2 cellular contexts compared by ENCODE assay signal in genomic region chr1:221716713-221717490, GRCh38.
TF ChIP-seq lines count a peak whose summit lies in the region.

No MANE protein-coding gene starts in this region.

TF ChIP-seq in K562, 482 proteins besides CTCF, POLR2A, EP300 and RAD21 (continued from another document and continues in another):
- TF ChIP-seq MYC (IDR thresholded peaks at IDR 0.05; ENCODE audit: low read depth, low read length) (peak; percentile 38), MYC (CRISPR knock-in tag; IDR thresholded peaks at IDR 0.05; ENCODE audit: borderline replicate concordance, low read depth) (no peak), DACH1 (IDR thresholded peaks at IDR 0.05; ENCODE audit: partially characterized antibody) (peak; percentile 54), XRCC5 (IDR thresholded peaks at IDR 0.05; ENCODE audit: low read depth, low read length) (no peak), BACH1 (tag; IDR thresholded peaks at IDR 0.05) (peak; percentile 60; the same call in 1 of the 2 replicates), ZNF184 (CRISPR knock-in tag; IDR thresholded peaks at IDR 0.05) (no peak), TGIF2 (CRISPR knock-in tag; IDR thresholded peaks at IDR 0.05) (no peak), CBFA2T3 (IDR thresholded peaks at IDR 0.05) (peak; percentile 88), COPS2 (conservative IDR thresholded peaks at IDR 0.05) (no peak), RFX5 (IDR thresholded peaks at IDR 0.05; ENCODE audit: low read depth, low read length) (no peak), LEF1 (IDR thresholded peaks at IDR 0.05) (no peak), RBBP5 (IDR thresholded peaks at IDR 0.05; ENCODE audit: borderline replicate concordance, insufficient read depth, low read length, poor library complexity, severe bottlenecking) (no peak), KLF16 (IDR thresholded peaks at IDR 0.05) (peak; percentile 52; the same call in 1 of the 2 replicates), MEF2A (IDR thresholded peaks at IDR 0.05; ENCODE audit: control insufficient read depth, low read depth, low read length) (no peak), CHD4 (IDR thresholded peaks at IDR 0.05; ENCODE audit: insufficient read depth, insufficient replicate concordance, low read depth, low read length, poor library complexity, severe bottlenecking) (no peak), MTA2 (IDR thresholded peaks at IDR 0.05; ENCODE audit: low read depth) (peak; percentile 64), FOXA1 (IDR thresholded peaks at IDR 0.05; ENCODE audit: borderline replicate concordance) (no peak), NRF1 (conservative IDR thresholded peaks at IDR 0.05 in 1 of 2, IDR thresholded peaks at IDR 0.05 in 1 of 2) (no peak), CAMTA2 (CRISPR knock-in tag; conservative IDR thresholded peaks at IDR 0.05) (no peak)
- TF ChIP-seq, protein P1, sequence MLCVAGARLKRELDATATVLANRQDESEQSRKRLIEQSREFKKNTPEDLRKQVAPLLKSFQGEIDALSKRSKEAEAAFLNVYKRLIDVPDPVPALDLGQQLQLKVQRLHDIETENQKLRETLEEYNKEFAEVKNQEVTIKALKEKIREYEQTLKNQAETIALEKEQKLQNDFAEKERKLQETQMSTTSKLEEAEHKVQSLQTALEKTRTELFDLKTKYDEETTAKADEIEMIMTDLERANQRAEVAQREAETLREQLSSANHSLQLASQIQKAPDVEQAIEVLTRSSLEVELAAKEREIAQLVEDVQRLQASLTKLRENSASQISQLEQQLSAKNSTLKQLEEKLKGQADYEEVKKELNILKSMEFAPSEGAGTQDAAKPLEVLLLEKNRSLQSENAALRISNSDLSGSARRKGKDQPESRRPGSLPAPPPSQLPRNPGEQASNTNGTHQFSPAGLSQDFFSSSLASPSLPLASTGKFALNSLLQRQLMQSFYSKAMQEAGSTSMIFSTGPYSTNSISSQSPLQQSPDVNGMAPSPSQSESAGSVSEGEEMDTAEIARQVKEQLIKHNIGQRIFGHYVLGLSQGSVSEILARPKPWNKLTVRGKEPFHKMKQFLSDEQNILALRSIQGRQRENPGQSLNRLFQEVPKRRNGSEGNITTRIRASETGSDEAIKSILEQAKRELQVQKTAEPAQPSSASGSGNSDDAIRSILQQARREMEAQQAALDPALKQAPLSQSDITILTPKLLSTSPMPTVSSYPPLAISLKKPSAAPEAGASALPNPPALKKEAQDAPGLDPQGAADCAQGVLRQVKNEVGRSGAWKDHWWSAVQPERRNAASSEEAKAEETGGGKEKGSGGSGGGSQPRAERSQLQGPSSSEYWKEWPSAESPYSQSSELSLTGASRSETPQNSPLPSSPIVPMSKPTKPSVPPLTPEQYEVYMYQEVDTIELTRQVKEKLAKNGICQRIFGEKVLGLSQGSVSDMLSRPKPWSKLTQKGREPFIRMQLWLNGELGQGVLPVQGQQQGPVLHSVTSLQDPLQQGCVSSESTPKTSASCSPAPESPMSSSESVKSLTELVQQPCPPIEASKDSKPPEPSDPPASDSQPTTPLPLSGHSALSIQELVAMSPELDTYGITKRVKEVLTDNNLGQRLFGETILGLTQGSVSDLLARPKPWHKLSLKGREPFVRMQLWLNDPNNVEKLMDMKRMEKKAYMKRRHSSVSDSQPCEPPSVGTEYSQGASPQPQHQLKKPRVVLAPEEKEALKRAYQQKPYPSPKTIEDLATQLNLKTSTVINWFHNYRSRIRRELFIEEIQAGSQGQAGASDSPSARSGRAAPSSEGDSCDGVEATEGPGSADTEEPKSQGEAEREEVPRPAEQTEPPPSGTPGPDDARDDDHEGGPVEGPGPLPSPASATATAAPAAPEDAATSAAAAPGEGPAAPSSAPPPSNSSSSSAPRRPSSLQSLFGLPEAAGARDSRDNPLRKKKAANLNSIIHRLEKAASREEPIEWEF (CRISPR knock-in tag; IDR thresholded peaks at IDR 0.05), result no peak
- TF ChIP-seq, protein P2, sequence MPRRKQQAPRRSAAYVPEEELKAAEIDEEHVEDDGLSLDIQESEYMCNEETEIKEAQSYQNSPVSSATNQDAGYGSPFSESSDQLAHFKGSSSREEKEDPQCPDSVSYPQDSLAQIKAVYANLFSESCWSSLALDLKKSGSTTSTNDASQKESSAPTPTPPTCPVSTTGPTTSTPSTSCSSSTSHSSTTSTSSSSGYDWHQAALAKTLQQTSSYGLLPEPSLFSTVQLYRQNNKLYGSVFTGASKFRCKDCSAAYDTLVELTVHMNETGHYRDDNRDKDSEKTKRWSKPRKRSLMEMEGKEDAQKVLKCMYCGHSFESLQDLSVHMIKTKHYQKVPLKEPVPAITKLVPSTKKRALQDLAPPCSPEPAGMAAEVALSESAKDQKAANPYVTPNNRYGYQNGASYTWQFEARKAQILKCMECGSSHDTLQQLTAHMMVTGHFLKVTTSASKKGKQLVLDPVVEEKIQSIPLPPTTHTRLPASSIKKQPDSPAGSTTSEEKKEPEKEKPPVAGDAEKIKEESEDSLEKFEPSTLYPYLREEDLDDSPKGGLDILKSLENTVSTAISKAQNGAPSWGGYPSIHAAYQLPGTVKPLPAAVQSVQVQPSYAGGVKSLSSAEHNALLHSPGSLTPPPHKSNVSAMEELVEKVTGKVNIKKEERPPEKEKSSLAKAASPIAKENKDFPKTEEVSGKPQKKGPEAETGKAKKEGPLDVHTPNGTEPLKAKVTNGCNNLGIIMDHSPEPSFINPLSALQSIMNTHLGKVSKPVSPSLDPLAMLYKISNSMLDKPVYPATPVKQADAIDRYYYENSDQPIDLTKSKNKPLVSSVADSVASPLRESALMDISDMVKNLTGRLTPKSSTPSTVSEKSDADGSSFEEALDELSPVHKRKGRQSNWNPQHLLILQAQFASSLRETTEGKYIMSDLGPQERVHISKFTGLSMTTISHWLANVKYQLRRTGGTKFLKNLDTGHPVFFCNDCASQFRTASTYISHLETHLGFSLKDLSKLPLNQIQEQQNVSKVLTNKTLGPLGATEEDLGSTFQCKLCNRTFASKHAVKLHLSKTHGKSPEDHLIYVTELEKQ (CRISPR knock-in tag; IDR thresholded peaks at IDR 0.05), result 0 out of 2 replicates have a peak, but pooled peaks have one; percentile 33

TF ChIP-seq in HepG2, 621 proteins besides CTCF, POLR2A, EP300 and RAD21 (continued from another document and continues in another):
- TF ChIP-seq, protein P3, sequence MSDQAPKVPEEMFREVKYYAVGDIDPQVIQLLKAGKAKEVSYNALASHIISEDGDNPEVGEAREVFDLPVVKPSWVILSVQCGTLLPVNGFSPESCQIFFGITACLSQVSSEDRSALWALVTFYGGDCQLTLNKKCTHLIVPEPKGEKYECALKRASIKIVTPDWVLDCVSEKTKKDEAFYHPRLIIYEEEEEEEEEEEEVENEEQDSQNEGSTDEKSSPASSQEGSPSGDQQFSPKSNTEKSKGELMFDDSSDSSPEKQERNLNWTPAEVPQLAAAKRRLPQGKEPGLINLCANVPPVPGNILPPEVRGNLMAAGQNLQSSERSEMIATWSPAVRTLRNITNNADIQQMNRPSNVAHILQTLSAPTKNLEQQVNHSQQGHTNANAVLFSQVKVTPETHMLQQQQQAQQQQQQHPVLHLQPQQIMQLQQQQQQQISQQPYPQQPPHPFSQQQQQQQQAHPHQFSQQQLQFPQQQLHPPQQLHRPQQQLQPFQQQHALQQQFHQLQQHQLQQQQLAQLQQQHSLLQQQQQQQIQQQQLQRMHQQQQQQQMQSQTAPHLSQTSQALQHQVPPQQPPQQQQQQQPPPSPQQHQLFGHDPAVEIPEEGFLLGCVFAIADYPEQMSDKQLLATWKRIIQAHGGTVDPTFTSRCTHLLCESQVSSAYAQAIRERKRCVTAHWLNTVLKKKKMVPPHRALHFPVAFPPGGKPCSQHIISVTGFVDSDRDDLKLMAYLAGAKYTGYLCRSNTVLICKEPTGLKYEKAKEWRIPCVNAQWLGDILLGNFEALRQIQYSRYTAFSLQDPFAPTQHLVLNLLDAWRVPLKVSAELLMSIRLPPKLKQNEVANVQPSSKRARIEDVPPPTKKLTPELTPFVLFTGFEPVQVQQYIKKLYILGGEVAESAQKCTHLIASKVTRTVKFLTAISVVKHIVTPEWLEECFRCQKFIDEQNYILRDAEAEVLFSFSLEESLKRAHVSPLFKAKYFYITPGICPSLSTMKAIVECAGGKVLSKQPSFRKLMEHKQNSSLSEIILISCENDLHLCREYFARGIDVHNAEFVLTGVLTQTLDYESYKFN (CRISPR knock-in tag; conservative IDR thresholded peaks at IDR 0.05), result peak; percentile 92
- TF ChIP-seq ZBTB42 (CRISPR knock-in tag; IDR thresholded peaks at IDR 0.05) (no peak), POLR2G (IDR thresholded peaks at IDR 0.05; ENCODE audit: low read depth, low read length) (no peak), NCOR1 (IDR thresholded peaks at IDR 0.05; ENCODE audit: borderline replicate concordance, low read length) (peak; percentile 36; the same call in 1 of the 2 replicates), ATF3 (CRISPR knock-in tag; IDR thresholded peaks at IDR 0.05) (no peak), ZSCAN25 (CRISPR knock-in tag; IDR thresholded peaks at IDR 0.05) (peak; percentile 75; the same call in 1 of the 2 replicates), FOSL2 (CRISPR knock-in tag; IDR thresholded peaks at IDR 0.05) (no peak), KLF11 (CRISPR knock-in tag; IDR thresholded peaks at IDR 0.05) (no peak), ZBTB7B (CRISPR knock-in tag; IDR thresholded peaks at IDR 0.05) (no peak), ELF3 (CRISPR knock-in tag; IDR thresholded peaks at IDR 0.05) (0 out of 2 replicates have a peak, but pooled peaks have one; percentile 15), ZNF33B (CRISPR knock-in tag; IDR thresholded peaks at IDR 0.05) (no peak), ZNF770 (CRISPR knock-in tag; IDR thresholded peaks at IDR 0.05) (no peak), ZKSCAN5 (CRISPR knock-in tag; IDR thresholded peaks at IDR 0.05) (no peak), ARHGAP35 (CRISPR knock-in tag; IDR thresholded peaks at IDR 0.05; ENCODE audit: borderline replicate concordance) (no peak), JARID2 (CRISPR knock-in tag; IDR thresholded peaks at IDR 0.05; ENCODE audit: insufficient replicate concordance) (no peak), GATAD2A (CRISPR knock-in tag; IDR thresholded peaks at IDR 0.05) (peak; percentile 87), ZNF17 (CRISPR knock-in tag; IDR thresholded peaks at IDR 0.05) (no peak), HDAC1 (CRISPR knock-in tag; IDR thresholded peaks at IDR 0.05) (peak; percentile 62), ONECUT2 (CRISPR knock-in tag; IDR thresholded peaks at IDR 0.05) (peak; percentile 79), PHF21A (CRISPR knock-in tag; IDR thresholded peaks at IDR 0.05) (0 out of 2 replicates have a peak, but pooled peaks have one; percentile 40), SOX13 (IDR thresholded peaks at IDR 0.05) (0 out of 2 replicates have a peak, but pooled peaks have one; percentile 24), SOX13 (CRISPR knock-in tag; conservative IDR thresholded peaks at IDR 0.05 in 1 of 2, IDR thresholded peaks at IDR 0.05 in 1 of 2) (no peak), HMGXB4 (CRISPR knock-in tag; IDR thresholded peaks at IDR 0.05; ENCODE audit: borderline replicate concordance in 1 of 2, low read depth in 1 of 2) (0 out of 4 replicates have a peak, but pooled peaks of 1 of the 2 experiments have one; percentile 19), GFI1 (CRISPR knock-in tag; IDR thresholded peaks at IDR 0.05; ENCODE audit: borderline replicate concordance) (peak; percentile 98), ISX (CRISPR knock-in tag; conservative IDR thresholded peaks at IDR 0.05) (no peak), FOXA3 (CRISPR knock-in tag; IDR thresholded peaks at IDR 0.05) (0 out of 2 replicates have a peak, but pooled peaks have one; percentile 20), CEBPG (CRISPR knock-in tag; IDR thresholded peaks at IDR 0.05) (no peak), ZNF20 (CRISPR knock-in tag; IDR thresholded peaks at IDR 0.05) (no peak), ZNF383 (CRISPR knock-in tag; IDR thresholded peaks at IDR 0.05; ENCODE audit: borderline replicate concordance) (no peak), ZNF337 (CRISPR knock-in tag; IDR thresholded peaks at IDR 0.05; ENCODE audit: borderline replicate concordance, low read depth) (no peak)
- TF ChIP-seq, protein P4, sequence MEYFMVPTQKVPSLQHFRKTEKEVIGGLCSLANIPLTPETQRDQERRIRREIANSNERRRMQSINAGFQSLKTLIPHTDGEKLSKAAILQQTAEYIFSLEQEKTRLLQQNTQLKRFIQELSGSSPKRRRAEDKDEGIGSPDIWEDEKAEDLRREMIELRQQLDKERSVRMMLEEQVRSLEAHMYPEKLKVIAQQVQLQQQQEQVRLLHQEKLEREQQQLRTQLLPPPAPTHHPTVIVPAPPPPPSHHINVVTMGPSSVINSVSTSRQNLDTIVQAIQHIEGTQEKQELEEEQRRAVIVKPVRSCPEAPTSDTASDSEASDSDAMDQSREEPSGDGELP (IDR thresholded peaks at IDR 0.05; ENCODE audit: borderline replicate concordance, low read depth), result peak; percentile 14; the same call in 1 of the 2 replicates
- TF ChIP-seq, protein P5, sequence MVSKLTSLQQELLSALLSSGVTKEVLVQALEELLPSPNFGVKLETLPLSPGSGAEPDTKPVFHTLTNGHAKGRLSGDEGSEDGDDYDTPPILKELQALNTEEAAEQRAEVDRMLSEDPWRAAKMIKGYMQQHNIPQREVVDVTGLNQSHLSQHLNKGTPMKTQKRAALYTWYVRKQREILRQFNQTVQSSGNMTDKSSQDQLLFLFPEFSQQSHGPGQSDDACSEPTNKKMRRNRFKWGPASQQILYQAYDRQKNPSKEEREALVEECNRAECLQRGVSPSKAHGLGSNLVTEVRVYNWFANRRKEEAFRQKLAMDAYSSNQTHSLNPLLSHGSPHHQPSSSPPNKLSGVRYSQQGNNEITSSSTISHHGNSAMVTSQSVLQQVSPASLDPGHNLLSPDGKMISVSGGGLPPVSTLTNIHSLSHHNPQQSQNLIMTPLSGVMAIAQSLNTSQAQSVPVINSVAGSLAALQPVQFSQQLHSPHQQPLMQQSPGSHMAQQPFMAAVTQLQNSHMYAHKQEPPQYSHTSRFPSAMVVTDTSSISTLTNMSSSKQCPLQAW (CRISPR knock-in tag; IDR thresholded peaks at IDR 0.05), result no peak
